ENCODE assay signal across 18 cellular contexts in the genomic region with DNA sequence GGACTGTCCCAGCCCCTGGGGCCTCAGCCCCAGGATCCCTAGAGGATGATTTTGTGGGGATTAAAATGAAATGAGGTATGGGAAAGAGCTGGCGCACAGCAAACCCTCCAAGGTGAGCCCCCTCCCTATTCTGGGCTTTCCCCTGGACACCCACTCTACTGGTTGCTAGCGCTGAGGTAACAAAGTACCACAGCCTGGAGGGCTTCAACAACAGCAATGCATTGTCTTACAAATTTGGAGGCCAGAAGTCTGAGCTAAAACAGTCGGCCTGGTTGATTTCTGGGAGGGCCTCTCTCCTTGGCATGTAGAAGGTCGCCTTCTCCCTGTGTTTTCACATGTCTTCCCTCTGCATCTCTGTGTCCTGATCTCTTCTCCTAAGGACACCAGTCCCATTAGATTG.
A peak's percentile ranks its signal among the peaks of the same experiment; 100 is the strongest.
DNase-seq lines count a peak whose midpoint lies in the region; ATAC-seq, FAIRE-seq and TF ChIP-seq lines count a peak whose summit lies in the region.
"Had no signal": no experiment of that assay in that cellular context is flagged by ENCODE, and none has a peak within 500 bp of the region (broad histone marks: within the 10 kb centered on the region; RNA-seq: fewer than 3 reads in every experiment).

No MANE protein-coding gene starts in this region.

- no peak overlapping the region for H3K14ac ChIP-seq in H1 (ENCODE audit: insufficient read length)

- no peaks in the 10 kb centered on the region for H3K4me1 Mint-ChIP-seq in T-helper 2 cell treated with Interferon-gamma antibody and Interleukin-4, amounts not matched to agents 5 μg/mL and 100 μg/mL, for 36 hours (ENCODE audit: low read depth)
- H3K4me1 Mint-ChIP-seq: CD4-positive, alpha-beta memory T cell had no signal

- no peak overlapping the region for H3K4ac ChIP-seq in H1 (replicated peaks; ENCODE audit: insufficient read length, low read depth, low read length)

- H3K36me3 Mint-ChIP-seq in T-helper 2 cell treated with Interferon-gamma antibody and Interleukin-4, amounts not matched to agents 5 μg/mL and 100 μg/mL, for 36 hours (ENCODE audit: low read depth): no peaks in the 10 kb centered on the region
- H3K36me3 Mint-ChIP-seq: CD4-positive, alpha-beta memory T cell had no signal

- no peak for TF ChIP-seq EP300 in H1 (IDR thresholded peaks at IDR 0.05; ENCODE audit: borderline replicate concordance in 1 of 2, low read depth in 2 of 2, low read length in 2 of 2)

- CTCF ChIA-PET in H1 (lab: Charles Lee; ENCODE audit: partially characterized antibody): interaction anchor here (0.7 to 13.6 kb wide), 2 partner anchors 15 to 118 kb away, joined by 3 to 122 read pairs; no protein-coding TSS in a partner anchor

- WGBS in H1 (ENCODE audit: extremely low coverage in 1 of 2, insufficient coverage in 1 of 2, insufficient read length in 1 of 2, insufficient replicate concordance in 2 of 2, low coverage in 1 of 2, low lambda C conversion rate in 2 of 2, missing lambda C conversion rate in 1 of 2), 2 experiments: 58% methylated on average over 4 of the region's 4 CpGs; no CpG with 5 or more reads in 1 of the 2 experiments

- ATAC-seq in HG02884 (IDR thresholded peaks at IDR 0.05; ENCODE audit: unreplicated experiment): no peak
- ATAC-seq: HCT116 had no signal

- H3K9me3 Mint-ChIP-seq in T-helper 2 cell treated with Interferon-gamma antibody and Interleukin-4, amounts not matched to agents 5 μg/mL and 100 μg/mL, for 36 hours: no peaks in the 10 kb centered on the region
- H3K9me3 Mint-ChIP-seq: H9 had no signal

- no peak overlapping the region for H2BK120ac ChIP-seq in H1 (replicated peaks; ENCODE audit: low read depth, low read length)

- no peak overlapping the region for H2AFZ ChIP-seq in H1 (ENCODE audit: low read length)

- H3K27me3 ChIP-seq in H7 (ENCODE audit: control insufficient read depth, insufficient read depth, low read length) (no peaks in the 10 kb centered on the region), H1 (replicated peaks in 1 of 4; ENCODE audit: control insufficient read depth in 3 of 4, extremely low read depth in 1 of 4, insufficient read depth in 3 of 4, low read length in 3 of 4) (no peaks in the 10 kb centered on the region; a peak in 1 of 7 replicates)

- H3K36me3 ChIP-seq in H7 (replicated peaks; ENCODE audit: control insufficient read depth, insufficient read depth, low read length): no peaks in the 10 kb centered on the region
- no peaks in the 10 kb centered on the region for H3K36me3 ChIP-seq in H1 (ENCODE audit: control insufficient read depth in 2 of 4, insufficient read depth in 4 of 4, low read length in 3 of 4)

- no peak overlapping the region for H3K27ac ChIP-seq in H1 (ENCODE audit: low read depth, low read length)

- H4K5ac ChIP-seq in H1 (ENCODE audit: insufficient read length, low read depth, low read length): no peak overlapping the region

- H3K4me3 ChIP-seq in H7 (ENCODE audit: insufficient read depth, low read depth, low read length) (no peak overlapping the region), H1 (ENCODE audit: extremely low read depth in 1 of 4, insufficient read depth in 2 of 4, low read depth in 3 of 4, low read length in 4 of 4) (no peak overlapping the region)

- H4K91ac ChIP-seq in H1 (replicated peaks; ENCODE audit: insufficient read length, low read length): no peak overlapping the region

- H2BK12ac ChIP-seq in H1 (ENCODE audit: low read depth, low read length): no peak overlapping the region

- H4K8ac ChIP-seq in H1 (ENCODE audit: extremely low read depth, insufficient read depth, low read length): peak overlapping the region; percentile 23; the same call in 1 of the 2 replicates

- no peak overlapping the region for H2BK15ac ChIP-seq in H1 (ENCODE audit: low read length)

- no peaks in the 10 kb centered on the region for H3K79me1 ChIP-seq in H1 (ENCODE audit: low read depth, low read length)

- no peaks in the 10 kb centered on the region for H3K79me2 ChIP-seq in H1 (ENCODE audit: control insufficient read depth in 1 of 2, insufficient read depth in 2 of 2, low read length in 2 of 2)

- H2BK20ac ChIP-seq in H1 (ENCODE audit: low read length): no peak overlapping the region

- H3K9ac ChIP-seq in H1 (replicated peaks in 1 of 4; ENCODE audit: extremely low read depth in 1 of 4, low read depth in 3 of 4, low read length in 3 of 4): no peak overlapping the region

- H2AK5ac ChIP-seq in H1 (ENCODE audit: low read depth, low read length): no peak overlapping the region

- no peak overlapping the region for H3K27ac Mint-ChIP-seq in T-helper 2 cell treated with Interferon-gamma antibody and Interleukin-4, amounts not matched to agents 5 μg/mL and 100 μg/mL, for 36 hours
- H3K27ac Mint-ChIP-seq: CD4-positive, alpha-beta memory T cell had no signal

- no peak overlapping the region for H3K23ac ChIP-seq in H1 (ENCODE audit: insufficient read length)

- no peak for TF ChIP-seq RAD21 in H1 (IDR thresholded peaks at IDR 0.05 in 1 of 2, conservative IDR thresholded peaks at IDR 0.05 in 1 of 2; ENCODE audit: low read depth in 2 of 2, low read length in 2 of 2)

- no peak overlapping the region for H3K18ac ChIP-seq in H1 (ENCODE audit: extremely low read depth, low read length)

- TF ChIP-seq CTCF in H1 (IDR thresholded peaks at IDR 0.05; ENCODE audit: control extremely low read depth in 1 of 3, insufficient read depth in 1 of 3, low read depth in 1 of 3, low read length in 3 of 3): no peak

- peak; percentile 44 for DNase-seq in H7
- no peak for DNase-seq in H1 (ENCODE audit: low read depth in 1 of 2, low spot score in 2 of 2)
- peak; percentile 33 for DNase-seq in iPS-NIHi7 (ENCODE audit: extremely low spot score)
- DNase-seq in T-helper 2 cell treated with Interferon-gamma antibody and Interleukin-4, amounts not matched to agents 5 μg/mL and 100 μg/mL, for 36 hours (ENCODE audit: low spot score): no peak
- no peak for DNase-seq in HPDE6-E6E7 (ENCODE audit: extremely low spot score)
- DNase-seq: C1 segment of cervical spinal cord; Calu3; CD4-positive, alpha-beta memory T cell; COR-L47; DMS53; DMS79 treated with DMSO at 0.1 percent for 48 hours; GOT3; H9 had no signal

- TF ChIP-seq POLR2A in H1 (IDR thresholded peaks at IDR 0.05; ENCODE audit: control extremely low read depth in 1 of 2, low read depth in 2 of 2, low read length in 2 of 2): no peak

- POLR2A ChIA-PET in H1 (lab: Charles Lee; ENCODE audit: partially characterized antibody): no interaction called here

- no peak for FAIRE-seq in H1 (lab: Jason Lieb, UNC)
- FAIRE-seq: G401.6, GM12892, GM19239 had no signal

- H3K4me1 ChIP-seq in H1 (replicated peaks in 1 of 4; ENCODE audit: control insufficient read depth in 3 of 4, insufficient read depth in 4 of 4, low read length in 3 of 4): peaks cover 2 to 12% (median 10%) of the 10 kb centered on the region in 4 experiments; a peak in 5 of 7 replicates

- no peak overlapping the region for H2BK5ac ChIP-seq in H1 (ENCODE audit: low read depth, low read length)

- no peak overlapping the region for H3K4me3 Mint-ChIP-seq in T-helper 2 cell treated with Interferon-gamma antibody and Interleukin-4, amounts not matched to agents 5 μg/mL and 100 μg/mL, for 36 hours
- H3K4me3 Mint-ChIP-seq: CD4-positive, alpha-beta memory T cell; H9 had no signal

- no peaks in the 10 kb centered on the region for H3K23me2 ChIP-seq in H1 (ENCODE audit: low read depth, low read length)

- H3K4me2 ChIP-seq in H1 (ENCODE audit: insufficient read depth in 1 of 2, low read depth in 2 of 2, low read length in 2 of 2): peak overlapping the region; percentile 4 to 53; a peak in 3 of 4 replicates

- no peak overlapping the region for H3K56ac ChIP-seq in H1 (replicated peaks; ENCODE audit: insufficient read length, low read depth, low read length)

- H3K27me3 Mint-ChIP-seq in T-helper 2 cell treated with Interferon-gamma antibody and Interleukin-4, amounts not matched to agents 5 μg/mL and 100 μg/mL, for 36 hours (ENCODE audit: low read depth): no peaks in the 10 kb centered on the region
- H3K27me3 Mint-ChIP-seq: CD4-positive, alpha-beta memory T cell had no signal

- peaks cover 0 to 4% of the 10 kb centered on the region in 2 experiments for H4K20me1 ChIP-seq in H1 (replicated peaks in 1 of 2; ENCODE audit: control insufficient read depth in 1 of 2, insufficient read depth in 2 of 2, low read length in 2 of 2)

- no peaks in the 10 kb centered on the region for H3K9me3 ChIP-seq in H1 (ENCODE audit: insufficient read depth in 2 of 2, low read depth in 1 of 2, low read length in 1 of 2)

TF ChIP-seq in H1, 55 proteins besides CTCF, POLR2A, EP300 and RAD21:
- TF ChIP-seq, protein P1, sequence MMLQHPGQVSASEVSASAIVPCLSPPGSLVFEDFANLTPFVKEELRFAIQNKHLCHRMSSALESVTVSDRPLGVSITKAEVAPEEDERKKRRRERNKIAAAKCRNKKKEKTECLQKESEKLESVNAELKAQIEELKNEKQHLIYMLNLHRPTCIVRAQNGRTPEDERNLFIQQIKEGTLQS (IDR thresholded peaks at IDR 0.05; ENCODE audit: insufficient read depth, low read depth, low read length): no peak
- TF ChIP-seq SAP30 (IDR thresholded peaks at IDR 0.05; ENCODE audit: insufficient read depth, insufficient replicate concordance, low read length) (no peak), SP1 (IDR thresholded peaks at IDR 0.05; ENCODE audit: low read depth, low read length) (no peak), HDAC2 (IDR thresholded peaks at IDR 0.05; ENCODE audit: borderline replicate concordance in 1 of 2, low read depth in 2 of 2, low read length in 2 of 2) (no peak), MAX (IDR thresholded peaks at IDR 0.05) (no peak), CEBPB (IDR thresholded peaks at IDR 0.05; ENCODE audit: low read depth, low read length) (no peak)

Comparison
In these comparisons a context has a peak if more than half of its experiments do, and no peak if none do; other contexts are left out.
1. DNase-seq: peak in H7 (single experiment) and iPS-NIHi7 (single experiment); none in H1 (0 of 2), T-helper 2 cell treated with Interferon-gamma antibody and Interleukin-4, amounts not matched to agents 5 μg/mL and 100 μg/mL, for 36 hours (single experiment) and HPDE6-E6E7 (single experiment).